ENCODE assay signal across 8 cellular contexts in genomic region chr10:69123306-69123746, GRCh38. TPM values are rescaled to one million over a fixed set of nuclear protein-coding genes. Genes with fewer than 3 reads are reported as not detected.
A peak's percentile ranks its signal among the peaks of the same experiment; 100 is the strongest.
DNase-seq lines count a peak whose midpoint lies in the region; ATAC-seq and TF ChIP-seq lines count a peak whose summit lies in the region.

No MANE protein-coding gene starts in this region.

- TF ChIP-seq CTCF in mammary epithelial cell (conservative IDR thresholded peaks at IDR 0.05 in 1 of 2, IDR thresholded peaks at IDR 0.05 in 1 of 2; ENCODE audit: extremely low read depth in 1 of 2, insufficient read depth in 1 of 2, low read depth in 1 of 2, low read length in 2 of 2): peak in 1 of 2 donors; percentile 54
- no peak for TF ChIP-seq CTCF in thoracic aorta (IDR thresholded peaks at IDR 0.05)

- H3K27me3 ChIP-seq in NT2/D1 (ENCODE audit: insufficient read depth, insufficient read length) (no peaks in the 10 kb centered on the region), mammary epithelial cell (ENCODE audit: insufficient read depth, low read length) (no peaks in the 10 kb centered on the region), thoracic aorta (replicated peaks; ENCODE audit: insufficient read depth) (no peaks in the 10 kb centered on the region)

- DNase-seq in COLO668 (lab: John Stamatoyannopoulos, UW; ENCODE audit: unreplicated experiment): peak; percentile 36
- DNase-seq in NT2/D1 (ENCODE audit: low read depth, low spot score): peak; percentile 33
- DNase-seq in mammary epithelial cell: peak; percentile 69
- DNase-seq in left colon: peak; percentile 55 to 71
- peak; percentile 15 for DNase-seq in thoracic aorta (ENCODE audit: low spot score)
- DNase-seq in stimulated activated CD8-positive, alpha-beta memory T cell treated with anti-CD3 and anti-CD28 coated beads, Interleukin-4, amount 100 ng/mL, for 48 hours: no peak

- peak; percentile 4 for ATAC-seq in GM18873 (IDR thresholded peaks at IDR 0.05; ENCODE audit: low FRiP score, unreplicated experiment)
- peak; percentile 34 for ATAC-seq in HG03095 (IDR thresholded peaks at IDR 0.05; ENCODE audit: unreplicated experiment)
- peak; percentile 54 for ATAC-seq in left colon
- ATAC-seq in thoracic aorta (ENCODE audit: insufficient number of reproducible peaks, low FRiP score, low read depth): peak; percentile 5

- H3K9me3 ChIP-seq in NT2/D1 (ENCODE audit: insufficient read depth, low read length) (no peaks in the 10 kb centered on the region), mammary epithelial cell (replicated peaks; ENCODE audit: insufficient read depth, low read length) (no peaks in the 10 kb centered on the region), thoracic aorta (no peaks in the 10 kb centered on the region)

- CTCF ChIA-PET in mammary epithelial cell (lab: Charles Lee; ENCODE audit: low non-redundant PET): no interaction called here

- no peaks in the 10 kb centered on the region for H4K20me1 ChIP-seq in mammary epithelial cell (ENCODE audit: insufficient read depth, low read length)

- BruUV-seq in mammary epithelial cell (replicated peaks; lab: Mats Ljungman, UMichigan): TSS peak; percentile 90

- in situ Hi-C loops in mammary epithelial cell (cut with MboI; ENCODE audit: low sequenced_read_pairs in 2 of 2): no loop called here

- intact Hi-C loops in mammary epithelial cell (cut with micrococcal nuclease) (loop anchor here (1.0 kb wide), 2 partner anchors 30 to 99 kb away; no protein-coding TSS in a partner anchor), left colon (cut with DNase I, micrococcal nuclease) (no loop called here)

- dilution Hi-C loops in mammary epithelial cell (cut with HindIII; ENCODE audit: low sequenced_read_pairs): no loop called here

- peak overlapping the region; percentile 96 for H3K27ac ChIP-seq in mammary epithelial cell (ENCODE audit: insufficient read depth, low read depth, low read length)
- H3K27ac ChIP-seq in thoracic aorta: peak overlapping the region; percentile 95 to 99

- H3K4me2 ChIP-seq in mammary epithelial cell (ENCODE audit: insufficient read depth, low read depth, low read length): peak overlapping the region; percentile 94

- WGBS in mammary epithelial cell (ENCODE audit: low coverage, missing lambda C conversion rate): 4% methylated on average over 16 of the region's 16 CpGs

- H3K36me3 ChIP-seq in NT2/D1 (ENCODE audit: insufficient read depth, insufficient read length, low read length) (no peaks in the 10 kb centered on the region), mammary epithelial cell (ENCODE audit: insufficient read depth, low read length) (no peaks in the 10 kb centered on the region), thoracic aorta (no peaks in the 10 kb centered on the region)

- peaks cover 42% of the 10 kb centered on the region for H3K79me2 ChIP-seq in mammary epithelial cell (ENCODE audit: insufficient read depth, low read length)

- H3K9ac ChIP-seq in NT2/D1 (ENCODE audit: insufficient read length, low read depth) (peak overlapping the region; percentile 94), mammary epithelial cell (ENCODE audit: insufficient read depth, low read length) (peak overlapping the region; percentile 97)

- H2AFZ ChIP-seq in mammary epithelial cell (ENCODE audit: low read depth, low read length): peak overlapping the region; percentile 97

- H3K4me1 ChIP-seq in NT2/D1 (ENCODE audit: insufficient read depth, insufficient read length) (no peaks in the 10 kb centered on the region), mammary epithelial cell (ENCODE audit: insufficient read depth, low read length) (peaks cover 4% of the 10 kb centered on the region), thoracic aorta (ENCODE audit: control insufficient read depth in 1 of 2, low read depth in 2 of 2) (peaks cover 3 to 27% of the 10 kb centered on the region in 2 donors)

- H3K4me3 ChIP-seq in NT2/D1 (ENCODE audit: insufficient read length, low read depth): peak overlapping the region; percentile 84
- H3K4me3 ChIP-seq in mammary epithelial cell (replicated peaks in 1 of 3; ENCODE audit: insufficient read depth in 1 of 3, low read depth in 2 of 3, low read length in 3 of 3): peak overlapping the region; percentile 72 to 81 (median 74)
- peak overlapping the region; percentile 83 for H3K4me3 ChIP-seq in thoracic aorta

RNA-seq across cellular contexts. Expression of gene VPS26A, which starts 0.7 kb away (rescaled TPM):
- 10 to 100 TPM; 30.3 to 75.8 TPM for total RNA-seq in mammary epithelial cell
- 17.5 TPM for polyA plus RNA-seq in mammary epithelial cell
- polyA minus RNA-seq in mammary epithelial cell: 33.5 TPM
- 10 to 100 TPM; 58.3 to 67.6 TPM for total RNA-seq in left colon
- 10 to 100 TPM; 29.5 to 46.3 TPM for total RNA-seq in thoracic aorta

RNA-seq across cellular contexts. Expression of gene SRGN, which starts 35.4 kb away (rescaled TPM):
- total RNA-seq in mammary epithelial cell (1 to 10 TPM in 1 of 2 donors, under 1 TPM in 1; 0.92 to 1.0 TPM), left colon (10 to 100 TPM; 19.5 to 38.0 TPM), thoracic aorta (100 to 1,000 TPM; 200 to 227 TPM)
- 2.0 TPM for polyA plus RNA-seq in mammary epithelial cell
- polyA minus RNA-seq in mammary epithelial cell: not detected

RNA-seq across cellular contexts. Expression of gene SUPV3L1, which starts 56.7 kb away (rescaled TPM):
- total RNA-seq in mammary epithelial cell: 10 to 100 TPM; 26.8 to 36.7 TPM
- polyA plus RNA-seq in mammary epithelial cell: 31.5 TPM
- polyA minus RNA-seq in mammary epithelial cell: 19.1 TPM
- 10 to 100 TPM; 24.3 to 30.1 TPM for total RNA-seq in left colon
- total RNA-seq in thoracic aorta: 10 to 100 TPM; 30.7 to 55.1 TPM

Comparison
In these comparisons a context has a peak if more than half of its experiments do, and no peak if none do; other contexts are left out.
1. ATAC-seq: peak in every context shown above with its lines; median percentile 54 in left colon; 34 in HG03095; 5 in thoracic aorta; 4 in GM18873.
2. RNA of gene SRGN, which starts 35.4 kb away (total RNA-seq): 200 to 227 TPM in thoracic aorta and 19.5 to 38.0 TPM in left colon; 0.92 to 1.0 TPM in mammary epithelial cell; every median in the first group is over 10 times any median in the second.
3. Peak in every context shown above with its lines, with median percentiles within 50 percentile points of each other: H3K4me3 ChIP-seq.